ENCODE assay signal across 23 cellular contexts in genomic region chr4:125262079-125262478, GRCh38. TPM values are rescaled to one million over a fixed set of nuclear protein-coding genes. Genes with fewer than 3 reads are reported as not detected.
DNase-seq lines count a peak whose midpoint lies in the region; ATAC-seq and TF ChIP-seq lines count a peak whose summit lies in the region.
"Had no signal": no experiment of that assay in that cellular context is flagged by ENCODE, and none has a peak within 500 bp of the region (broad histone marks: within the 10 kb centered on the region; RNA-seq: fewer than 3 reads in every experiment).

No MANE protein-coding gene starts in this region.

- H3K56ac ChIP-seq in IMR-90 (ENCODE audit: extremely low read depth, insufficient read depth, low read length) (no peak overlapping the region), mesendoderm (ENCODE audit: low read length) (no peak overlapping the region)

- no peak overlapping the region for H2BK120ac ChIP-seq in IMR-90 (ENCODE audit: low read depth, low read length)
- H2BK120ac ChIP-seq in mesendoderm (ENCODE audit: low read depth, low read length) = no peak overlapping the region

- H2BK20ac ChIP-seq in IMR-90 (ENCODE audit: low read depth, low read length) = no peak overlapping the region

- POLR2A ChIA-PET in IMR-90 (lab: Charles Lee; ENCODE audit: unreplicated experiment) = no interaction called here

- H3K4ac ChIP-seq in IMR-90 (ENCODE audit: low read depth, low read length) (no peak overlapping the region), mesendoderm (ENCODE audit: low read depth, low read length) (no peak overlapping the region)

- H2AK5ac ChIP-seq in IMR-90 (ENCODE audit: low read depth, low read length) (0 out of 2 replicates have a peak overlapping the region, but pooled peaks have one; percentile 8), mesendoderm (ENCODE audit: low read length) (no peak overlapping the region)

- peaks cover 3% of the 10 kb centered on the region for H3K27me3 Mint-ChIP-seq in endodermal cell (ENCODE audit: insufficient read depth)
- H3K27me3 Mint-ChIP-seq: CD4-positive, alpha-beta T cell had no signal

- TF ChIP-seq RAD21 in IMR-90 (IDR thresholded peaks at IDR 0.05; ENCODE audit: low read length) = no peak

- dilution Hi-C loops in IMR-90 (cut with HindIII; ENCODE audit: low sequenced_read_pairs, unreplicated experiment) = no loop called here

- no peak overlapping the region for H4K91ac ChIP-seq in IMR-90 (ENCODE audit: insufficient read depth, low read depth, low read length)

- H3K36me3 ChIP-seq in IMR-90 (ENCODE audit: control insufficient read depth, insufficient read depth, low read length) (no peaks in the 10 kb centered on the region), endodermal cell (ENCODE audit: control insufficient read depth, insufficient read depth, low read length) (no peaks in the 10 kb centered on the region), mesendoderm (ENCODE audit: control insufficient read depth, insufficient read depth, low read length) (no peaks in the 10 kb centered on the region), testis (ENCODE audit: low read depth, missing control alignments) (no peaks in the 10 kb centered on the region)
- H3K36me3 ChIP-seq: BE2C; BLaER1 treated with 17β-estradiol and CSF1 and Interleukin-3, amounts not matched to agents 10 nM and 100 nM; HAP-1 had no signal

- H3K9me3 ChIP-seq in IMR-90 (ENCODE audit: control insufficient read depth, insufficient read depth, low read length) = no peaks in the 10 kb centered on the region
- H3K9me3 ChIP-seq in endodermal cell (ENCODE audit: control insufficient read depth, low read length) = no peaks in the 10 kb centered on the region
- H3K9me3 ChIP-seq in testis = no peaks in the 10 kb centered on the region
- H3K9me3 ChIP-seq: A549; BE2C; BLaER1 treated with 17β-estradiol and CSF1 and Interleukin-3, amounts not matched to agents 10 nM and 100 nM; HAP-1 had no signal

- no peak overlapping the region for H4K5ac ChIP-seq in IMR-90 (ENCODE audit: low read depth, low read length)
- no peak overlapping the region for H4K5ac ChIP-seq in mesendoderm (ENCODE audit: low read length)

- H3K4me3 ChIP-seq in IMR-90 (ENCODE audit: insufficient read depth, low read depth, low read length) = no peak overlapping the region
- no peak overlapping the region for H3K4me3 ChIP-seq in endodermal cell (ENCODE audit: low read length)
- H3K4me3 ChIP-seq in mesendoderm (ENCODE audit: low read length) = no peak overlapping the region
- no peak overlapping the region for H3K4me3 ChIP-seq in testis
- H3K4me3 ChIP-seq: A549; BLaER1 treated with 17β-estradiol and CSF1 and Interleukin-3, amounts not matched to agents 10 nM and 100 nM; GM23248; HAP-1 had no signal

- 0 out of 2 replicates have a peak, but pooled peaks cover 6% of the 10 kb centered on the region for H3K9me1 ChIP-seq in IMR-90 (ENCODE audit: insufficient read depth, low read length)

- no peak overlapping the region for H3K9ac ChIP-seq in IMR-90 (ENCODE audit: low read depth, low read length)
- H3K9ac ChIP-seq in endodermal cell (ENCODE audit: extremely low read depth, low read length, poor library complexity, severe bottlenecking) = no peak overlapping the region
- no peak overlapping the region for H3K9ac ChIP-seq in mesendoderm (ENCODE audit: low read length)
- H3K9ac ChIP-seq: BLaER1 treated with 17β-estradiol and CSF1 and Interleukin-3, amounts not matched to agents 10 nM and 100 nM; GM23248 had no signal

- H4K8ac ChIP-seq in IMR-90 (ENCODE audit: low read depth in 2 of 2, low read length in 2 of 2) = no peak overlapping the region
- H4K8ac ChIP-seq in mesendoderm (ENCODE audit: low read depth, low read length) = no peak overlapping the region

- no TSS peak for BruUV-seq in IMR-90 (replicated peaks; lab: Mats Ljungman, UMichigan)

- in situ Hi-C loops in IMR-90 (cut with MboI; ENCODE audit: low sequenced_read_pairs) = no loop called here

- CTCF ChIA-PET in IMR-90 (lab: Yijun Ruan, JAX) = no interaction called here

- H3K27ac ChIP-seq in IMR-90 (ENCODE audit: insufficient read depth, low read length) (no peak overlapping the region), endodermal cell (ENCODE audit: low read depth, low read length) (no peak overlapping the region), mesendoderm (ENCODE audit: low read depth, low read length) (no peak overlapping the region), testis (no peak overlapping the region)
- H3K27ac ChIP-seq: A549; BLaER1 treated with 17β-estradiol and CSF1 and Interleukin-3, amounts not matched to agents 10 nM and 100 nM; GM23248 had no signal

- H3K27ac Mint-ChIP-seq in endodermal cell = no peak overlapping the region
- H3K27ac Mint-ChIP-seq: CD14-positive monocyte; CD4-positive, alpha-beta T cell; CD8-positive, alpha-beta memory T cell; HFFc6 had no signal

- no peak overlapping the region for H2AFZ ChIP-seq in IMR-90 (replicated peaks; ENCODE audit: low read length, poor library complexity)
- H2AFZ ChIP-seq: GM23248 had no signal

- no CpG with 5 or more reads among the region's 2 CpGs for WGBS in IMR-90 (ENCODE audit: extremely low coverage in 2 of 2, insufficient read length in 1 of 2), 2 experiments
- 78% methylated on average over 2 of the region's 2 CpGs; no CpG with 5 or more reads in 1 of the 2 experiments for WGBS in endodermal cell (ENCODE audit: insufficient coverage in 1 of 2, insufficient read length in 1 of 2), 2 experiments
- WGBS in mesendoderm (ENCODE audit: extremely low coverage, insufficient coverage, low lambda C conversion rate) = no CpG with 5 or more reads among the region's 2 CpGs
- WGBS in testis, 2 donors = 57 to 59% methylated on average over 2 of the region's 2 CpGs

- intact Hi-C loops in IMR-90 (cut with micrococcal nuclease) (no loop called here), testis (cut with DNase I; ENCODE audit: low total_unique reads) (no loop called here), head of caudate nucleus (cut with DNase I) (no loop called here)

- ATAC-seq in IMR-90 (ENCODE audit: low read depth) = no peak
- ATAC-seq in HG03280 (IDR thresholded peaks at IDR 0.05; ENCODE audit: unreplicated experiment) = no peak
- ATAC-seq: A549 had no signal

- H3K27me3 ChIP-seq in IMR-90 (ENCODE audit: control insufficient read depth, insufficient read depth, low read length) (no peaks in the 10 kb centered on the region), endodermal cell (ENCODE audit: control insufficient read depth, insufficient read depth, low read length, poor library complexity, severe bottlenecking) (peaks cover 40% of the 10 kb centered on the region), mesendoderm (ENCODE audit: insufficient read depth, low read length, poor library complexity) (no peaks in the 10 kb centered on the region), testis (no peaks in the 10 kb centered on the region)
- H3K27me3 ChIP-seq: BE2C; BLaER1 treated with 17β-estradiol and CSF1 and Interleukin-3, amounts not matched to agents 10 nM and 100 nM had no signal

- peaks cover 3% of the 10 kb centered on the region for H3K9me3 Mint-ChIP-seq in endodermal cell
- H3K9me3 Mint-ChIP-seq: CD4-positive, alpha-beta T cell; CD8-positive, alpha-beta memory T cell; HFFc6 had no signal

- no peaks in the 10 kb centered on the region for H3K79me1 ChIP-seq in IMR-90 (ENCODE audit: low read depth in 1 of 2, low read length in 2 of 2)
- no peaks in the 10 kb centered on the region for H3K79me1 ChIP-seq in mesendoderm (ENCODE audit: low read length)

- H3K18ac ChIP-seq in IMR-90 (ENCODE audit: low read depth, low read length) = no peak overlapping the region
- no peak overlapping the region for H3K18ac ChIP-seq in mesendoderm (ENCODE audit: low read length)

- H3K79me2 ChIP-seq in mesendoderm (ENCODE audit: control insufficient read depth, insufficient read depth, low read length) = no peaks in the 10 kb centered on the region

- H2AK9ac ChIP-seq in IMR-90 (replicated peaks; ENCODE audit: low read depth, low read length, poor library complexity) = no peak overlapping the region

- H3K4me1 ChIP-seq in IMR-90 (ENCODE audit: control insufficient read depth, insufficient read depth, low read length) = peaks cover 2% of the 10 kb centered on the region
- no peaks in the 10 kb centered on the region for H3K4me1 ChIP-seq in endodermal cell (ENCODE audit: control insufficient read depth, insufficient read depth, low read length)
- H3K4me1 ChIP-seq in mesendoderm (ENCODE audit: control insufficient read depth, low read depth, low read length) = no peaks in the 10 kb centered on the region
- H3K4me1 ChIP-seq in testis = no peaks in the 10 kb centered on the region
- H3K4me1 ChIP-seq: BE2C, HAP-1 had no signal

- no peak overlapping the region for H3K4me3 Mint-ChIP-seq in endodermal cell
- H3K4me3 Mint-ChIP-seq: CD14-positive monocyte; CD4-positive, alpha-beta T cell; CD8-positive, alpha-beta memory T cell; HFFc6 had no signal

- no peaks in the 10 kb centered on the region for H3K4me1 Mint-ChIP-seq in endodermal cell
- H3K4me1 Mint-ChIP-seq: CD14-positive monocyte; CD8-positive, alpha-beta memory T cell had no signal

- TF ChIP-seq POLR2A in IMR-90 (IDR thresholded peaks at IDR 0.05; ENCODE audit: low read depth, low read length) = no peak
- TF ChIP-seq POLR2A in testis (IDR thresholded peaks at IDR 0.05) = no peak

- no peak overlapping the region for H3K23ac ChIP-seq in IMR-90 (ENCODE audit: low read depth, low read length)
- no peak overlapping the region for H3K23ac ChIP-seq in mesendoderm (ENCODE audit: low read length)

- TF ChIP-seq CTCF in IMR-90 (conservative IDR thresholded peaks at IDR 0.05; ENCODE audit: low read depth, low read length) (no peak), endodermal cell (conservative IDR thresholded peaks at IDR 0.05) (no peak), testis (IDR thresholded peaks at IDR 0.05) (no peak)

- H4K20me1 ChIP-seq in IMR-90 (ENCODE audit: insufficient read depth, low read length) = no peaks in the 10 kb centered on the region
- H4K20me1 ChIP-seq: BLaER1 treated with 17β-estradiol and CSF1 and Interleukin-3, amounts not matched to agents 10 nM and 100 nM had no signal

- no peak overlapping the region for H3K14ac ChIP-seq in IMR-90 (replicated peaks; ENCODE audit: low read depth, low read length)

- H2BK5ac ChIP-seq in IMR-90 (ENCODE audit: low read depth, low read length, poor library complexity, severe bottlenecking) = no peak overlapping the region
- no peak overlapping the region for H2BK5ac ChIP-seq in mesendoderm (ENCODE audit: low read length)

- H3K4me2 ChIP-seq in IMR-90 (ENCODE audit: low read depth, low read length) (no peak overlapping the region), mesendoderm (ENCODE audit: low read length) (no peak overlapping the region)
- H3K4me2 ChIP-seq: A549; BLaER1 treated with 17β-estradiol and CSF1 and Interleukin-3, amounts not matched to agents 10 nM and 100 nM had no signal

- no peaks in the 10 kb centered on the region for H3K36me3 Mint-ChIP-seq in endodermal cell (ENCODE audit: low read depth)
- H3K36me3 Mint-ChIP-seq: CD14-positive monocyte; CD8-positive, alpha-beta memory T cell had no signal

- H2BK15ac ChIP-seq in IMR-90 (ENCODE audit: low read depth, low read length) = no peak overlapping the region
- no peak overlapping the region for H2BK15ac ChIP-seq in mesendoderm (replicated peaks; ENCODE audit: low read depth)

- DNase-seq in IMR-90 = no peak
- peak; percentile 75 for DNase-seq in endodermal cell
- peak; percentile 48 for DNase-seq in mesendoderm
- peak; percentile 57 for DNase-seq in testis
- no peak for DNase-seq in head of caudate nucleus
- no peak for DNase-seq in superior temporal gyrus (ENCODE audit: extremely low spot score)
- DNase-seq: 8988T; ACHN; AML-193; BE2C; CD4-positive, alpha-beta T cell; CD8-positive, alpha-beta memory T cell; DMS 273 treated with DMSO at 0.1 percent for 48 hours; DMS79 treated with DMSO at 0.1 percent for 48 hours; GF-D8; GM23248; HFFc6 had no signal

RNA-seq across cellular contexts. Expression of gene FAT4, which starts 52.7 kb away (rescaled TPM):
- total RNA-seq in IMR-90 (2012; rRNA removed) = 35.6 and 37.5 TPM in 2 replicates
- 6.8 and 7.2 TPM in 2 replicates for polyA plus RNA-seq in IMR-90 (2012; rRNA removed)
- 2.6 and 3.1 TPM in 2 replicates for polyA plus RNA-seq in IMR-90 (2012; cell fraction: cytosol; rRNA removed)
- 3.5 and 10.2 TPM in 2 replicates for polyA plus RNA-seq in IMR-90 (2012; cell fraction: nucleus; rRNA removed; ENCODE audit: low replicate concordance)
- total RNA-seq in endodermal cell = 1 to 10 TPM in 1 of 2 donors, under 1 TPM in 1; 0.22 to 2.1 TPM
- polyA plus RNA-seq in endodermal cell (2013, experiment 1 of 2) = 11.8 TPM
- 11.8 TPM for polyA plus RNA-seq in endodermal cell (2013, experiment 2 of 2)
- polyA plus RNA-seq in mesendoderm (2013, experiment 1 of 2) = 0.84 TPM
- polyA plus RNA-seq in mesendoderm (2013, experiment 2 of 2) = 0.85 TPM
- total RNA-seq in testis = 1 to 10 TPM; 6.5 to 8.9 TPM
- polyA plus RNA-seq in testis (ENCODE audit: insufficient read depth, low read depth, low replicate concordance) = 2.8 TPM
- total RNA-seq: CD4-positive, alpha-beta T cell; G401 had no signal
- polyA plus RNA-seq: CD14-positive monocyte; CD8-positive, alpha-beta memory T cell had no signal

Comparison
In these comparisons a context has a peak if more than half of its experiments do, and no peak if none do; other contexts are left out.
1. DNase-seq: peak in endodermal cell (single experiment), mesendoderm (single experiment) and testis (single experiment); none in IMR-90 (single experiment), head of caudate nucleus (0 of 42) and superior temporal gyrus (single experiment).